In genomic region chr22:24416611-24417010, GRCh38 we compare ENCODE assay signal across 3 cellular contexts.
TF ChIP-seq lines count a peak whose summit lies in the region.

No MANE protein-coding gene starts in this region.

TF ChIP-seq in endothelial cell of umbilical vein, 7 proteins besides CTCF, POLR2A, EP300 and RAD21:
- TF ChIP-seq MAX (IDR thresholded peaks at IDR 0.05; ENCODE audit: insufficient read depth, insufficient read length) (no peak), GATA2 (IDR thresholded peaks at IDR 0.05; ENCODE audit: insufficient read depth, insufficient read length, low read depth, low read length) (no peak), FOS (IDR thresholded peaks at IDR 0.05; ENCODE audit: borderline replicate concordance, insufficient read depth, low read length) (no peak), JUN (IDR thresholded peaks at IDR 0.05; ENCODE audit: borderline replicate concordance, insufficient read depth, insufficient read length, low read depth) (no peak), MYC (IDR thresholded peaks at IDR 0.05; ENCODE audit: low read depth, low read length) (no peak), EZH2 (IDR thresholded peaks at IDR 0.05; ENCODE audit: borderline replicate concordance, low read depth, low read length, severe bottlenecking) (no peak), POLR2AphosphoS5 (IDR thresholded peaks at IDR 0.05; ENCODE audit: insufficient read depth, low read depth, low read length) (no peak)

TF ChIP-seq in HEK293T, 16 proteins besides CTCF, POLR2A, EP300 and RAD21:
- no peak for TF ChIP-seq ARNT (IDR thresholded peaks at IDR 0.05)
- TF ChIP-seq ZNF384 (IDR thresholded peaks at IDR 0.05): no peak
- TF ChIP-seq ELF4 (IDR thresholded peaks at IDR 0.05): no peak
- no peak for TF ChIP-seq PKNOX1 (IDR thresholded peaks at IDR 0.05)
- no peak for TF ChIP-seq FOXK2 (IDR thresholded peaks at IDR 0.05)
- no peak for TF ChIP-seq TARDBP (IDR thresholded peaks at IDR 0.05)
- TF ChIP-seq CTBP1 (IDR thresholded peaks at IDR 0.05; ENCODE audit: borderline replicate concordance): no peak
- TF ChIP-seq FOXA1 (IDR thresholded peaks at IDR 0.05): no peak
- TF ChIP-seq SUZ12 (IDR thresholded peaks at IDR 0.05): no peak
- TF ChIP-seq HDGF (IDR thresholded peaks at IDR 0.05; ENCODE audit: borderline replicate concordance): no peak
- no peak for TF ChIP-seq L3MBTL2 (conservative IDR thresholded peaks at IDR 0.05)
- TF ChIP-seq BHLHE40 (IDR thresholded peaks at IDR 0.05; ENCODE audit: borderline replicate concordance): no peak
- no peak for TF ChIP-seq LEF1 (IDR thresholded peaks at IDR 0.05; ENCODE audit: borderline replicate concordance)
- no peak for TF ChIP-seq NFRKB (IDR thresholded peaks at IDR 0.05)
- no peak for TF ChIP-seq SP1 (IDR thresholded peaks at IDR 0.05)
- no peak for TF ChIP-seq FOXM1 (IDR thresholded peaks at IDR 0.05; ENCODE audit: borderline replicate concordance)

TF ChIP-seq in GM12891, 5 proteins besides CTCF, POLR2A, EP300 and RAD21:
- TF ChIP-seq POLR2AphosphoS5 (IDR thresholded peaks at IDR 0.05; ENCODE audit: low read depth, low read length) (no peak), TAF1 (IDR thresholded peaks at IDR 0.05; ENCODE audit: low read depth, low read length) (no peak), SPI1 (IDR thresholded peaks at IDR 0.05; ENCODE audit: low read depth, low read length) (no peak)
